Comparison of ENCODE assay signal across 18 cellular contexts in genomic region chr7:90728568-90728967, GRCh38.
DNase-seq lines count a peak whose midpoint lies in the region; ATAC-seq and TF ChIP-seq lines count a peak whose summit lies in the region.
"Had no signal": no experiment of that assay in that cellular context is flagged by ENCODE, and none has a peak within 500 bp of the region (broad histone marks: within the 10 kb centered on the region; RNA-seq: fewer than 3 reads in every experiment).

No MANE protein-coding gene starts in this region.

- H3K4me1 ChIP-seq in BE2C = no peaks in the 10 kb centered on the region

- peak; percentile 67 for ATAC-seq in GM18498 (IDR thresholded peaks at IDR 0.05; ENCODE audit: unreplicated experiment)
- ATAC-seq in GM19397 (IDR thresholded peaks at IDR 0.05; ENCODE audit: unreplicated experiment) = peak; percentile 55
- ATAC-seq in HG02798 (IDR thresholded peaks at IDR 0.05; ENCODE audit: poor library complexity, unreplicated experiment) = peak; percentile 78
- ATAC-seq: natural killer cell had no signal

- no peak for TF ChIP-seq CTCF in BE2C (IDR thresholded peaks at IDR 0.05; ENCODE audit: low read depth, low read length)

- H3K4me3 ChIP-seq in BE2C (ENCODE audit: low read depth, low read length) = no peak overlapping the region
- H3K4me3 ChIP-seq: right atrium auricular region had no signal

- H3K27me3 ChIP-seq in BE2C = no peaks in the 10 kb centered on the region
- H3K27me3 ChIP-seq: right atrium auricular region had no signal

- H3K36me3 Mint-ChIP-seq in IgD-negative memory B cell = peaks cover 43% of the 10 kb centered on the region
- H3K36me3 Mint-ChIP-seq: natural killer cell had no signal

- no peaks in the 10 kb centered on the region for H3K27me3 Mint-ChIP-seq in IgD-negative memory B cell

- H3K27ac Mint-ChIP-seq in IgD-negative memory B cell = peak overlapping the region; percentile 60 to 94 (median 79)
- H3K27ac Mint-ChIP-seq: natural killer cell; T-helper 2 cell treated with Interferon-gamma antibody and Interleukin-4, amounts not matched to agents 5 μg/mL and 100 μg/mL, for 36 hours had no signal

- no peaks in the 10 kb centered on the region for H3K36me3 ChIP-seq in BE2C
- H3K36me3 ChIP-seq: right atrium auricular region had no signal

- DNase-seq in BE2C (no peak), epidermal melanocyte (ENCODE audit: insufficient read length, low spot score) (no peak), NCI-H1694 treated with DMSO at 0.1 percent for 48 hours (lab: John Stamatoyannopoulos, UW) (no peak), NCI-H446 (lab: John Stamatoyannopoulos, UW) (no peak)
- DNase-seq: ACHN; activated CD4-positive, alpha-beta T cell treated with anti-CD3 and anti-CD28 coated beads, Interleukin-2, amount 50 U/mL, for 48 hours; anterior cingulate cortex; Calu3; cortex of kidney; natural killer cell; NCI-H1436 treated with DMSO at 0.1 percent for 48 hours; NCI-H524 treated with DMSO at 0.1 percent for 48 hours had no signal

- H3K9me3 Mint-ChIP-seq in IgD-negative memory B cell = peaks cover 4 to 13% (median 7%) of the 10 kb centered on the region in 3 donors

- no peaks in the 10 kb centered on the region for H3K9me3 ChIP-seq in BE2C
- H3K9me3 ChIP-seq: right atrium auricular region had no signal

- H3K4me1 Mint-ChIP-seq in IgD-negative memory B cell = peaks cover 77 to 78% (median 78%) of the 10 kb centered on the region in 3 donors
- H3K4me1 Mint-ChIP-seq: natural killer cell had no signal

- peak overlapping the region; percentile 75 to 90 (median 80) for H3K4me3 Mint-ChIP-seq in IgD-negative memory B cell
- H3K4me3 Mint-ChIP-seq: natural killer cell; T-helper 2 cell treated with Interferon-gamma antibody and Interleukin-4, amounts not matched to agents 5 μg/mL and 100 μg/mL, for 36 hours had no signal
